Comparison of ENCODE assay signal across 9 cellular contexts in the genomic region with DNA sequence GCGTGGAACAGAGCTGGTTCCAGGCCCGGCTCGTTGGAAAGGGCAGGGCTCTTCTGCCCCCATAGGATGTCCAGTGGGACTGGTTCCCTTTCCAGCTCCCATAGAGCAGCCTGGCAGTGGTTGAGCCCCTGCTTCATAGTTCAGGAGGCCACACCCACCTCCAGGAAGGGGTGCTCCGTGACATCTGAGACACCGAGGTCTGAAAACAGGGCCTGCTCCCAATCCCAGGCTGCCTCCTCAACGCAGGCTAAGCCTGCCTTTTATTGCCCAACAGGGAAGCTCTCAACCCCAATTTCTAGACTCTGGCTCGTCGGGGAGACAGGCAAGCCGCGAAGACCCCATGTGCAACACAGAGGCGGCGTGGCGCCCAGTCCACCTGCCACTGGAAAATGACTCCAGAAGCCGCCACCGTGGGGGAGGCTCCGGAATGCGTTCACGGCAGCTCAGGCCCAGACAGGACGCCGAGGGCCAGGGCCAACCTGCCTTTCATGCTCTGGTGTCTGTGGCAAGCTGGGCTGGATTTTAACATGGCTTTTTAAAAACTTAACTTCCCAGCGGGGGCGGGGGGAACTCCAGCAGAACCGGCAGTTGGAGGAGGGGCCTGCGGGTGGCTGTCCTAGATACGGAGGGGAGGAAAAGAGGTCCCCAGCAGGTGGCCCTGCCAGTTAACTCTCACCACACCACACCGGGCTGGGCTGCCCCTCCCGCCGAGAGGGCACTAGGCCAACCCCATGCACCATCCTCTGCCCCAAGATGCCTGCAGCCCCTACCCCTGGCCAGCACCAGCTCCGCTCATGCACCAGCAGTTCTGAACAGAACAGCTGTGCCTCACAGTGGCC. TPM values are rescaled to one million over a fixed set of nuclear protein-coding genes. Genes with fewer than 3 reads are reported as not detected.
DNase-seq lines count a peak whose midpoint lies in the region; ATAC-seq, FAIRE-seq and TF ChIP-seq lines count a peak whose summit lies in the region.
"Had no signal": no experiment of that assay in that cellular context is flagged by ENCODE, and none has a peak within 500 bp of the region (broad histone marks: within the 10 kb centered on the region; RNA-seq: fewer than 3 reads in every experiment).

No MANE protein-coding gene starts in this region.

- H3K27me3 ChIP-seq in adipocyte (replicated peaks; ENCODE audit: control insufficient read depth, insufficient read depth, low read length) (no peaks in the 10 kb centered on the region), keratinocyte (ENCODE audit: control insufficient read depth, extremely low read depth, insufficient read depth, low read length) (no peaks in the 10 kb centered on the region)

- peaks cover 4% of the 10 kb centered on the region for H4K20me1 ChIP-seq in keratinocyte (ENCODE audit: control insufficient read depth, extremely low read depth, insufficient read depth, low read length)

- peak overlapping the region; percentile 10 for H3K4me2 ChIP-seq in keratinocyte (ENCODE audit: control insufficient read depth, extremely low read depth, insufficient read depth, low read depth, low read length)

- no peak for FAIRE-seq in keratinocyte (lab: Jason Lieb, UNC)
- FAIRE-seq: G401.6 had no signal

- dilution Hi-C loops in keratinocyte (cut with MboI; ENCODE audit: extremely low pct_ligation_motif_present, low sequenced_read_pairs) = no loop called here

- no peak overlapping the region for H3K27ac ChIP-seq in keratinocyte (ENCODE audit: control insufficient read depth, insufficient read depth, low read length)

- no peak for TF ChIP-seq CTCF in keratinocyte (optimal IDR thresholded peaks at IDR 0.05 in 1 of 3, IDR thresholded peaks at IDR 0.05 in 1 of 3, conservative IDR thresholded peaks at IDR 0.05 in 1 of 3; ENCODE audit: extremely low read depth in 1 of 3, insufficient read depth in 2 of 3, low read length in 3 of 3)

- H3K9me3 ChIP-seq in adipocyte (ENCODE audit: control insufficient read depth, low read length) = no peaks in the 10 kb centered on the region
- no peaks in the 10 kb centered on the region for H3K9me3 ChIP-seq in keratinocyte (ENCODE audit: control insufficient read depth, low read depth, low read length)

- H3K36me3 ChIP-seq in adipocyte (ENCODE audit: control insufficient read depth, insufficient read depth, low read length, severe bottlenecking) (peaks cover 46% of the 10 kb centered on the region), keratinocyte (ENCODE audit: control insufficient read depth in 2 of 2, extremely low read depth in 1 of 2, insufficient read depth in 2 of 2, low read length in 2 of 2) (peaks cover 14 to 24% of the 10 kb centered on the region in 2 experiments)

- DNase-seq in Ammon's horn (ENCODE audit: low spot score) (peak; percentile 56), NCI-H446 (lab: John Stamatoyannopoulos, UW) (peak; percentile 44 to 82), adipocyte (ENCODE audit: low read depth) (no peak), keratinocyte (ENCODE audit: low read depth, low spot score) (no peak), MV-4-11 (lab: John Stamatoyannopoulos, UW) (no peak), NCI-H1092 treated with DMSO at 0.1 percent for 48 hours (lab: John Stamatoyannopoulos, UW) (no peak)
- peak; percentile 18 to 32 for DNase-seq in stimulated activated CD8-positive, alpha-beta memory T cell treated with anti-CD3 and anti-CD28 coated beads, Interleukin-2, amount 100 ng/mL, for 48 hours (ENCODE audit: low read depth in 2 of 2)

- H3K9ac ChIP-seq in adipocyte (ENCODE audit: low read length) (peak overlapping the region; percentile 29), keratinocyte (ENCODE audit: control insufficient read depth, extremely low read depth, insufficient read depth, low read length) (no peak overlapping the region)

- no peak for ATAC-seq in GM21367 (IDR thresholded peaks at IDR 0.05; ENCODE audit: unreplicated experiment)

- no peak overlapping the region for H2AFZ ChIP-seq in keratinocyte (ENCODE audit: control insufficient read depth, low read length)

- H3K4me3 ChIP-seq in adipocyte (ENCODE audit: low read length) (no peak overlapping the region), keratinocyte (ENCODE audit: control insufficient read depth in 2 of 3, extremely low read depth in 1 of 3, insufficient read depth in 2 of 3, low read depth in 1 of 3, low read length in 3 of 3) (no peak overlapping the region)

- no peaks in the 10 kb centered on the region for H3K9me1 ChIP-seq in keratinocyte (ENCODE audit: control insufficient read depth, extremely low read depth, insufficient read depth, low read length)

- H3K4me1 ChIP-seq in adipocyte (ENCODE audit: control insufficient read depth, insufficient read depth, low read length) (peaks cover 31% of the 10 kb centered on the region), keratinocyte (ENCODE audit: control insufficient read depth, extremely low read depth, insufficient read depth, low read length) (peaks cover 12% of the 10 kb centered on the region)

- no peaks in the 10 kb centered on the region for H3K79me2 ChIP-seq in keratinocyte (ENCODE audit: control insufficient read depth, insufficient read depth, low read length)

RNA-seq across cellular contexts. Expression of a gene that starts 17.9 kb away (rescaled TPM):
- polyA plus RNA-seq in keratinocyte = 5.6 to 20.3 TPM (median 9.7 TPM) in 3 replicates
- 8.4 TPM for polyA plus RNA-seq in keratinocyte (2011; ENCODE audit: low read depth)
- 11.8 and 17.1 TPM in 2 replicates for polyA plus RNA-seq in keratinocyte (2011; cell fraction: cytosol; rRNA removed)
- 8.5 and 10.4 TPM in 2 replicates for polyA plus RNA-seq in keratinocyte (2011; cell fraction: nucleus; rRNA removed)
- polyA plus RNA-seq in keratinocyte (2012; ENCODE audit: low replicate concordance) = 6.7 and 45.3 TPM in 2 replicates
- polyA minus RNA-seq in keratinocyte = 7.5 to 12.8 TPM (median 9.0 TPM) in 3 replicates
- polyA minus RNA-seq in keratinocyte (2011; cell fraction: cytosol; rRNA and poly(A)+ RNA removed) = 13.2 TPM
- 5.6 and 6.9 TPM in 2 replicates for polyA minus RNA-seq in keratinocyte (2011; cell fraction: nucleus; rRNA and poly(A)+ RNA removed)

RNA-seq across cellular contexts. Expression of a gene that starts 36.9 kb away (rescaled TPM):
- 8.0 to 17.5 TPM (median 15.3 TPM) in 3 replicates for polyA plus RNA-seq in keratinocyte
- 87.1 TPM for polyA plus RNA-seq in keratinocyte (2011; ENCODE audit: low read depth)
- polyA plus RNA-seq in keratinocyte (2011; cell fraction: cytosol; rRNA removed) = 9.5 and 12.7 TPM in 2 replicates
- 54.1 and 65.9 TPM in 2 replicates for polyA plus RNA-seq in keratinocyte (2011; cell fraction: nucleus; rRNA removed)
- polyA plus RNA-seq in keratinocyte (2012; ENCODE audit: low replicate concordance) = 24.7 and 26.2 TPM in 2 replicates
- polyA minus RNA-seq in keratinocyte = 7.4 to 23.1 TPM (median 12.4 TPM) in 3 replicates
- polyA minus RNA-seq in keratinocyte (2011; cell fraction: cytosol; rRNA and poly(A)+ RNA removed) = 19.2 TPM
- polyA minus RNA-seq in keratinocyte (2011; cell fraction: nucleus; rRNA and poly(A)+ RNA removed) = 13.1 and 29.9 TPM in 2 replicates

RNA-seq across cellular contexts. Expression of a gene that starts 37.2 kb away (rescaled TPM):
- 13.2 to 35.5 TPM (median 34.0 TPM) in 3 replicates for polyA plus RNA-seq in keratinocyte
- polyA plus RNA-seq in keratinocyte (2011; ENCODE audit: low read depth) = 187 TPM
- 16.0 and 25.5 TPM in 2 replicates for polyA plus RNA-seq in keratinocyte (2011; cell fraction: cytosol; rRNA removed)
- 73.3 and 86.2 TPM in 2 replicates for polyA plus RNA-seq in keratinocyte (2011; cell fraction: nucleus; rRNA removed)
- 42.9 and 55.8 TPM in 2 replicates for polyA plus RNA-seq in keratinocyte (2012; ENCODE audit: low replicate concordance)
- polyA minus RNA-seq in keratinocyte = 6.2 to 22.1 TPM (median 20.6 TPM) in 3 replicates
- polyA minus RNA-seq in keratinocyte (2011; cell fraction: cytosol; rRNA and poly(A)+ RNA removed) = 34.7 TPM
- 24.5 and 40.2 TPM in 2 replicates for polyA minus RNA-seq in keratinocyte (2011; cell fraction: nucleus; rRNA and poly(A)+ RNA removed)

Comparison
In these comparisons a context has a peak if more than half of its experiments do, and no peak if none do; other contexts are left out.
1. DNase-seq: peak in Ammon's horn (single experiment), NCI-H446 (2 of 2) and stimulated activated CD8-positive, alpha-beta memory T cell treated with anti-CD3 and anti-CD28 coated beads, Interleukin-2, amount 100 ng/mL, for 48 hours (2 of 2); none in adipocyte (single experiment), keratinocyte (single experiment), MV-4-11 (single experiment) and NCI-H1092 treated with DMSO at 0.1 percent for 48 hours (single experiment).